Comparison of ENCODE assay signal across 13 cellular contexts in the genomic region with DNA sequence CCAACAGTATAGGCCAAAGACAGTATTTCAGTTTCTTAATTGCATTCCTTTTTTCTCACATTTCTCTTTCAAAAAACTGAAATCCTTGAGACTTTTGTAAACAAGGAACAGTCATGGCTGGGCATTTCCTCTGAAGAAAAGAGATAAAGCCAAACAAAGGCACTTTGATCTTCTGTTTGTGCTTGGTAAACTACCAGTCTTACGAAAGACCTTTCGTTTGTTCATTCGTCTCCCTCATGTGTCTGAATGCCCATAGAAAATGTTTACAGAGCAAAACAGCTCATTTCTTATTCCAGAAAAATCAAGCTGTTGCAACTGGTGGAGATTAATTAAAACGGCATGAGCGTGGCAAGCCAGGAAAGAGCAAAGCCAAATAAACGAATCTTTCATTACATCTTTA.
DNase-seq lines count a peak whose midpoint lies in the region; ATAC-seq and TF ChIP-seq lines count a peak whose summit lies in the region.
"Had no signal": no experiment of that assay in that cellular context is flagged by ENCODE, and none has a peak within 500 bp of the region (broad histone marks: within the 10 kb centered on the region; RNA-seq: fewer than 3 reads in every experiment).

No MANE protein-coding gene starts in this region.

- TF ChIP-seq POLR2A in body of pancreas (IDR thresholded peaks at IDR 0.05) = no peak

- no peak overlapping the region for H3K4me3 Mint-ChIP-seq in osteocyte (ENCODE audit: unreplicated experiment)

- H3K27ac ChIP-seq in body of pancreas = peak overlapping the region in 3 of 4 donors; percentile 15 to 65 (median 23)
- H3K27ac ChIP-seq in liver (ENCODE audit: low read depth in 1 of 2, low read length in 2 of 2) = no peak overlapping the region
- peak overlapping the region; percentile 45 for H3K27ac ChIP-seq in upper lobe of right lung

- intact Hi-C loops in body of pancreas (cut with DNase I) = loop anchor here (5.0 kb wide), 1 partner anchor 172 kb away; no protein-coding TSS in a partner anchor
- intact Hi-C loops in upper lobe of right lung (cut with DNase I) = loop anchor here (10.0 kb wide), 1 partner anchor 180 kb away; the partner anchor contains the start of gene GASK1B
- intact Hi-C loops in Right ventricle myocardium superior (cut with DNase I) = loop anchor here (5.0 kb wide), 1 partner anchor 267 kb away; no protein-coding TSS in a partner anchor

- ATAC-seq in body of pancreas = peak; percentile 77
- no peak for ATAC-seq in upper lobe of right lung
- ATAC-seq in Right ventricle myocardium superior (ENCODE audit: poor library complexity) = no peak
- ATAC-seq in GM18520 (IDR thresholded peaks at IDR 0.05; ENCODE audit: unreplicated experiment) = no peak

- H3K36me3 ChIP-seq in body of pancreas (replicated peaks in 1 of 2; ENCODE audit: insufficient read depth in 1 of 2, low read depth in 2 of 2) (no peaks in the 10 kb centered on the region), liver (ENCODE audit: control insufficient read depth in 4 of 4, insufficient read depth in 3 of 4, low read depth in 1 of 4, low read length in 3 of 4) (no peaks in the 10 kb centered on the region), upper lobe of right lung (no peaks in the 10 kb centered on the region)
- H3K36me3 ChIP-seq: MG63 had no signal

- DNase-seq in DMS153 (lab: John Stamatoyannopoulos, UW) (peak; percentile 30), DMS153 treated with DMSO at 0.1 percent for 48 hours (lab: John Stamatoyannopoulos, UW; ENCODE audit: unreplicated experiment) (no peak), body of pancreas (peak in 1 of 4 donors; percentile 10), upper lobe of right lung (no peak), Right ventricle myocardium superior (no peak), osteocyte (ENCODE audit: extremely low spot score, unreplicated experiment) (no peak)
- DNase-seq: activated CD4-positive, alpha-beta T cell treated with anti-CD3 and anti-CD28 coated beads for 1 hour; activated T-cell treated with anti-CD3 and anti-CD28 coated beads, Interleukin-2, amount 50 U/mL, for 1 hour; MG63; occipital lobe; testis had no signal

- no peak overlapping the region for H3K9ac ChIP-seq in liver (ENCODE audit: low read depth in 1 of 2, low read length in 2 of 2)

- 14 to 16% methylated on average over 6 of the region's 6 CpGs for WGBS in body of pancreas, 2 donors
- 30% methylated on average over 6 of the region's 6 CpGs for WGBS in liver

- no peaks in the 10 kb centered on the region for H3K27me3 ChIP-seq in body of pancreas
- no peaks in the 10 kb centered on the region for H3K27me3 ChIP-seq in liver (ENCODE audit: control insufficient read depth in 4 of 4, insufficient read depth in 4 of 4, low read length in 3 of 4)
- no peaks in the 10 kb centered on the region for H3K27me3 ChIP-seq in upper lobe of right lung
- H3K27me3 ChIP-seq: MG63, testis had no signal

- TF ChIP-seq CTCF in body of pancreas (IDR thresholded peaks at IDR 0.05) = peak in 1 of 7 experiments; percentile 8
- no peak for TF ChIP-seq CTCF in liver (IDR thresholded peaks at IDR 0.05; ENCODE audit: low read depth, low read length, missing input control)
- no peak for TF ChIP-seq CTCF in upper lobe of right lung (IDR thresholded peaks at IDR 0.05)
- TF ChIP-seq CTCF in osteocyte (IDR thresholded peaks at IDR 0.05) = no peak

- H3K27ac Mint-ChIP-seq in osteocyte (ENCODE audit: unreplicated experiment) = no peak overlapping the region

- H3K4me1 ChIP-seq in body of pancreas (peaks cover 37% of the 10 kb centered on the region), liver (ENCODE audit: control insufficient read depth in 4 of 4, insufficient read depth in 4 of 4, low read length in 3 of 4) (peaks cover 0 to 4% (median 1%) of the 10 kb centered on the region in 4 donors), upper lobe of right lung (peaks cover 15% of the 10 kb centered on the region)

- H3K36me3 Mint-ChIP-seq in osteocyte (ENCODE audit: unreplicated experiment) = no peaks in the 10 kb centered on the region

- H3K27me3 Mint-ChIP-seq in osteocyte (ENCODE audit: unreplicated experiment) = no peaks in the 10 kb centered on the region

- peaks cover 24% of the 10 kb centered on the region for H3K4me1 Mint-ChIP-seq in osteocyte (ENCODE audit: unreplicated experiment)

- H3K9me3 ChIP-seq in body of pancreas (no peaks in the 10 kb centered on the region), liver (ENCODE audit: control insufficient read depth in 4 of 4, low read length in 3 of 4) (no peaks in the 10 kb centered on the region), upper lobe of right lung (no peaks in the 10 kb centered on the region)
- H3K9me3 ChIP-seq: MG63, testis had no signal

- H3K9me3 Mint-ChIP-seq in osteocyte (ENCODE audit: unreplicated experiment) = no peaks in the 10 kb centered on the region

- peak; percentile 5 to 9 for TF ChIP-seq RAD21 in liver (IDR thresholded peaks at IDR 0.05)

- no peak overlapping the region for H3K4me3 ChIP-seq in body of pancreas
- H3K4me3 ChIP-seq in liver (ENCODE audit: low read depth in 1 of 3, low read length in 3 of 3) = no peak overlapping the region
- H3K4me3 ChIP-seq in upper lobe of right lung = no peak overlapping the region
- H3K4me3 ChIP-seq: MG63, testis had no signal

TF ChIP-seq in liver, 16 proteins besides CTCF, POLR2A, EP300 and RAD21:
- TF ChIP-seq, protein P1, sequence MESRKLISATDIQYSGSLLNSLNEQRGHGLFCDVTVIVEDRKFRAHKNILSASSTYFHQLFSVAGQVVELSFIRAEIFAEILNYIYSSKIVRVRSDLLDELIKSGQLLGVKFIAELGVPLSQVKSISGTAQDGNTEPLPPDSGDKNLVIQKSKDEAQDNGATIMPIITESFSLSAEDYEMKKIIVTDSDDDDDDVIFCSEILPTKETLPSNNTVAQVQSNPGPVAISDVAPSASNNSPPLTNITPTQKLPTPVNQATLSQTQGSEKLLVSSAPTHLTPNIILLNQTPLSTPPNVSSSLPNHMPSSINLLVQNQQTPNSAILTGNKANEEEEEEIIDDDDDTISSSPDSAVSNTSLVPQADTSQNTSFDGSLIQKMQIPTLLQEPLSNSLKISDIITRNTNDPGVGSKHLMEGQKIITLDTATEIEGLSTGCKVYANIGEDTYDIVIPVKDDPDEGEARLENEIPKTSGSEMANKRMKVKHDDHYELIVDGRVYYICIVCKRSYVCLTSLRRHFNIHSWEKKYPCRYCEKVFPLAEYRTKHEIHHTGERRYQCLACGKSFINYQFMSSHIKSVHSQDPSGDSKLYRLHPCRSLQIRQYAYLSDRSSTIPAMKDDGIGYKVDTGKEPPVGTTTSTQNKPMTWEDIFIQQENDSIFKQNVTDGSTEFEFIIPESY (IDR thresholded peaks at IDR 0.05) = no peak
- TF ChIP-seq HNF4A (conservative IDR thresholded peaks at IDR 0.05) (peak; percentile 26 to 37), HNF4G (IDR thresholded peaks at IDR 0.05) (no peak), FOXA2 (IDR thresholded peaks at IDR 0.05) (peak; percentile 64), FOXA1 (IDR thresholded peaks at IDR 0.05) (peak; percentile 31), GABPA (IDR thresholded peaks at IDR 0.05 in 1 of 2, conservative IDR thresholded peaks at IDR 0.05 in 1 of 2) (no peak), RXRA (IDR thresholded peaks at IDR 0.05) (peak in 1 of 2 donors; percentile 8), EGR1 (IDR thresholded peaks at IDR 0.05; ENCODE audit: low read depth in 2 of 2) (no peak), YY1 (IDR thresholded peaks at IDR 0.05) (no peak), TAF1 (conservative IDR thresholded peaks at IDR 0.05) (no peak), NR2F2 (IDR thresholded peaks at IDR 0.05) (no peak), SP1 (IDR thresholded peaks at IDR 0.05) (no peak)
- TF ChIP-seq, protein P2, sequence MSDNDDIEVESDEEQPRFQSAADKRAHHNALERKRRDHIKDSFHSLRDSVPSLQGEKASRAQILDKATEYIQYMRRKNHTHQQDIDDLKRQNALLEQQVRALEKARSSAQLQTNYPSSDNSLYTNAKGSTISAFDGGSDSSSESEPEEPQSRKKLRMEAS (IDR thresholded peaks at IDR 0.05) = no peak
- TF ChIP-seq, protein P3, sequence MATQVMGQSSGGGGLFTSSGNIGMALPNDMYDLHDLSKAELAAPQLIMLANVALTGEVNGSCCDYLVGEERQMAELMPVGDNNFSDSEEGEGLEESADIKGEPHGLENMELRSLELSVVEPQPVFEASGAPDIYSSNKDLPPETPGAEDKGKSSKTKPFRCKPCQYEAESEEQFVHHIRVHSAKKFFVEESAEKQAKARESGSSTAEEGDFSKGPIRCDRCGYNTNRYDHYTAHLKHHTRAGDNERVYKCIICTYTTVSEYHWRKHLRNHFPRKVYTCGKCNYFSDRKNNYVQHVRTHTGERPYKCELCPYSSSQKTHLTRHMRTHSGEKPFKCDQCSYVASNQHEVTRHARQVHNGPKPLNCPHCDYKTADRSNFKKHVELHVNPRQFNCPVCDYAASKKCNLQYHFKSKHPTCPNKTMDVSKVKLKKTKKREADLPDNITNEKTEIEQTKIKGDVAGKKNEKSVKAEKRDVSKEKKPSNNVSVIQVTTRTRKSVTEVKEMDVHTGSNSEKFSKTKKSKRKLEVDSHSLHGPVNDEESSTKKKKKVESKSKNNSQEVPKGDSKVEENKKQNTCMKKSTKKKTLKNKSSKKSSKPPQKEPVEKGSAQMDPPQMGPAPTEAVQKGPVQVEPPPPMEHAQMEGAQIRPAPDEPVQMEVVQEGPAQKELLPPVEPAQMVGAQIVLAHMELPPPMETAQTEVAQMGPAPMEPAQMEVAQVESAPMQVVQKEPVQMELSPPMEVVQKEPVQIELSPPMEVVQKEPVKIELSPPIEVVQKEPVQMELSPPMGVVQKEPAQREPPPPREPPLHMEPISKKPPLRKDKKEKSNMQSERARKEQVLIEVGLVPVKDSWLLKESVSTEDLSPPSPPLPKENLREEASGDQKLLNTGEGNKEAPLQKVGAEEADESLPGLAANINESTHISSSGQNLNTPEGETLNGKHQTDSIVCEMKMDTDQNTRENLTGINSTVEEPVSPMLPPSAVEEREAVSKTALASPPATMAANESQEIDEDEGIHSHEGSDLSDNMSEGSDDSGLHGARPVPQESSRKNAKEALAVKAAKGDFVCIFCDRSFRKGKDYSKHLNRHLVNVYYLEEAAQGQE (IDR thresholded peaks at IDR 0.05) = no peak
- TF ChIP-seq, protein P4, sequence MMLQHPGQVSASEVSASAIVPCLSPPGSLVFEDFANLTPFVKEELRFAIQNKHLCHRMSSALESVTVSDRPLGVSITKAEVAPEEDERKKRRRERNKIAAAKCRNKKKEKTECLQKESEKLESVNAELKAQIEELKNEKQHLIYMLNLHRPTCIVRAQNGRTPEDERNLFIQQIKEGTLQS (IDR thresholded peaks at IDR 0.05) = no peak
TF ChIP-seq in liver: peak in this region for 4.

Comparison
In these comparisons a context has a peak if more than half of its experiments do, and no peak if none do; other contexts are left out.
1. H3K27ac ChIP-seq: peak in body of pancreas (3 of 4) and upper lobe of right lung (single experiment); none in liver (0 of 2).